ENCODE assay signal across 1 cellular context in genomic region chr3:184174646-184175492, GRCh38.
TF ChIP-seq lines count a peak whose summit lies in the region.

AP2M1 (plus strand) TSS chr3:184174855; CDS start chr3:184176994, 2,139 bp downstream.

TF ChIP-seq in HepG2, 621 proteins besides CTCF, POLR2A, EP300 and RAD21 (continued from another document and continues in another):
- TF ChIP-seq CEBPB (IDR thresholded peaks at IDR 0.05; ENCODE audit: borderline replicate concordance, low read depth, low read length) (no peak), ZNF747 (CRISPR knock-in tag; IDR thresholded peaks at IDR 0.05; ENCODE audit: borderline replicate concordance) (peak; percentile 10; the same call in 1 of the 2 replicates), ZNF713 (CRISPR knock-in tag; IDR thresholded peaks at IDR 0.05) (no peak), CREB1 (IDR thresholded peaks at IDR 0.05) (no peak), CREB1 (CRISPR knock-in tag; IDR thresholded peaks at IDR 0.05) (peak; percentile 78; the same call in 1 of the 2 replicates), GABPB1 (CRISPR knock-in tag; IDR thresholded peaks at IDR 0.05) (peak; percentile 90), HMG20A (CRISPR knock-in tag; IDR thresholded peaks at IDR 0.05; ENCODE audit: borderline replicate concordance) (no peak), HOXA3 (CRISPR knock-in tag; IDR thresholded peaks at IDR 0.05) (peak; percentile 82), THYN1 (CRISPR knock-in tag; IDR thresholded peaks at IDR 0.05; ENCODE audit: borderline replicate concordance, low read depth) (no peak), MLX (CRISPR knock-in tag; IDR thresholded peaks at IDR 0.05) (no peak), ZIK1 (CRISPR knock-in tag; IDR thresholded peaks at IDR 0.05; ENCODE audit: borderline replicate concordance, low read depth) (no peak), ZNF597 (CRISPR knock-in tag; IDR thresholded peaks at IDR 0.05) (no peak), ZNF501 (CRISPR knock-in tag; IDR thresholded peaks at IDR 0.05) (0 out of 2 replicates have a peak, but pooled peaks have one; percentile 39), SALL1 (CRISPR knock-in tag; IDR thresholded peaks at IDR 0.05) (peak; percentile 87; the same call in 1 of the 2 replicates), MXD3 (CRISPR knock-in tag; IDR thresholded peaks at IDR 0.05) (peak; percentile 59), ATRX (CRISPR knock-in tag; IDR thresholded peaks at IDR 0.05; ENCODE audit: borderline replicate concordance) (no peak), ZFP36 (IDR thresholded peaks at IDR 0.05; ENCODE audit: borderline replicate concordance, low read depth, low read length, partially characterized antibody) (no peak), ZNF773 (CRISPR knock-in tag; IDR thresholded peaks at IDR 0.05; ENCODE audit: borderline replicate concordance) (peak; percentile 50; the same call in 1 of the 2 replicates), TAF1 (CRISPR knock-in tag; IDR thresholded peaks at IDR 0.05) (peak; percentile 80), SRSF1 (optimal IDR thresholded peaks at IDR 0.05; ENCODE audit: low read depth, low read length) (no peak), GPBP1L1 (CRISPR knock-in tag; IDR thresholded peaks at IDR 0.05) (no peak), ZBTB1 (CRISPR knock-in tag; IDR thresholded peaks at IDR 0.05; ENCODE audit: borderline replicate concordance) (no peak), ZNF75D (CRISPR knock-in tag; IDR thresholded peaks at IDR 0.05; ENCODE audit: borderline replicate concordance) (no peak), TFE3 (CRISPR knock-in tag; IDR thresholded peaks at IDR 0.05) (peak; percentile 30; the same call in 1 of the 2 replicates), GATAD1 (CRISPR knock-in tag; IDR thresholded peaks at IDR 0.05) (peak; percentile 52), ZBTB46 (CRISPR knock-in tag; IDR thresholded peaks at IDR 0.05; ENCODE audit: borderline replicate concordance) (0 out of 2 replicates have a peak, but pooled peaks have one; percentile 58), ZNF337 (CRISPR knock-in tag; IDR thresholded peaks at IDR 0.05; ENCODE audit: borderline replicate concordance, low read depth) (no peak), POLR2G (IDR thresholded peaks at IDR 0.05; ENCODE audit: low read depth, low read length) (peak; percentile 77), ZNF776 (CRISPR knock-in tag; IDR thresholded peaks at IDR 0.05) (peak; percentile 74; the same call in 1 of the 2 replicates), JUNB (CRISPR knock-in tag; IDR thresholded peaks at IDR 0.05; ENCODE audit: borderline replicate concordance) (no peak), ZNF407 (CRISPR knock-in tag; IDR thresholded peaks at IDR 0.05; ENCODE audit: not compliant biosample characterization) (peak; percentile 60), AHDC1 (CRISPR knock-in tag; IDR thresholded peaks at IDR 0.05; ENCODE audit: borderline replicate concordance) (no peak), MNT (IDR thresholded peaks at IDR 0.05) (peak; percentile 55), TOE1 (CRISPR knock-in tag; IDR thresholded peaks at IDR 0.05) (no peak), ZNF460 (CRISPR knock-in tag; IDR thresholded peaks at IDR 0.05; ENCODE audit: borderline replicate concordance) (no peak), RCOR2 (CRISPR knock-in tag; IDR thresholded peaks at IDR 0.05) (no peak)
